In the genomic region with DNA sequence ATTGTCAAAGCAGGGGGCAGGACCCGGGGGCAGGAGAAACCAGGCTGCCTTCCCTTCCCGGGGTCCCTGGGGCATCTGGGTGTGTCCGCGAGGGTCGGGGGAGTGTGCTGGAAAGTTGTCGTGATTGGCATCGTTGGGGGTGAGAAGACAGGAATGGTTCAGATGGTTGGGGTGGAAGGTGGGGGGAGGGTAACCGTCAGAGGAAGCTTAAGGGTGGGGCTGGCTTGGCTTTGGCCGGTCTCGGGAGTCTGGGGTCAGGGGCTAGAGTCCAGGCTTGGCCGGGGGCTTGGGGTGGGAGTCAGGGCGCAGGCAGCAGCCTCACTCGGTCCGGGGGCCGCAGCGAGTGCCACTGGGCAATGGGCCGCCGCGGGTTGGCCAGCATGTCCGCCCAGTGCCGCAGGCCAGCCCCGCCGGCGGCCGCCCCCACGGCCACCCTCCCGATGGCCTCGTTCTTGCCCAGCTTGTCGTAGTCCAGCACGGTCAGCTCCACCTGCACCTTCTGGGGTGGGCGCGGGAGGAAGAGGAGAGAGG, we compare ENCODE assay signal across 8 cellular contexts. TPM values are rescaled to one million over a fixed set of nuclear protein-coding genes. Genes with fewer than 3 reads are reported as not detected.
A peak's percentile ranks its signal among the peaks of the same experiment; 100 is the strongest.
DNase-seq lines count a peak whose midpoint lies in the region; ATAC-seq, FAIRE-seq and TF ChIP-seq lines count a peak whose summit lies in the region.

No MANE protein-coding gene starts in this region.

- POLR2A ChIA-PET in MCF 10A (lab: Yijun Ruan, JAX) = interaction anchor here (0.6 kb wide), 1 partner anchor 10 kb away, joined by 3 read pairs; no protein-coding TSS in a partner anchor

- peak overlapping the region; percentile 37 for H3K27ac ChIP-seq in keratinocyte (ENCODE audit: control insufficient read depth, insufficient read depth, low read length)
- no peak overlapping the region for H3K27ac ChIP-seq in thoracic aorta

- H3K27me3 Mint-ChIP-seq in activated CD8-positive, alpha-beta memory T cell treated with anti-CD3 and anti-CD28 coated beads, Interleukin-2, amount 10 ng/mL, durations not matched to agents 7 days and 5 days = peaks cover 65% of the 10 kb centered on the region
- no peaks in the 10 kb centered on the region for H3K27me3 Mint-ChIP-seq in MCF 10A (ENCODE audit: insufficient read depth, unreplicated experiment)

- dilution Hi-C loops in keratinocyte (cut with MboI; ENCODE audit: extremely low pct_ligation_motif_present, low sequenced_read_pairs) = no loop called here

- H3K4me1 Mint-ChIP-seq in activated CD8-positive, alpha-beta memory T cell treated with anti-CD3 and anti-CD28 coated beads, Interleukin-2, amount 10 ng/mL, durations not matched to agents 7 days and 5 days = peaks cover 11% of the 10 kb centered on the region
- peaks cover 11% of the 10 kb centered on the region for H3K4me1 Mint-ChIP-seq in MCF 10A (ENCODE audit: insufficient read depth, unreplicated experiment)

- no peaks in the 10 kb centered on the region for H3K79me2 ChIP-seq in keratinocyte (ENCODE audit: control insufficient read depth, insufficient read depth, low read length)

- no TSS peak for BruUV-seq in MCF 10A (replicated peaks; lab: Mats Ljungman, UMichigan)

- H3K4me3 ChIP-seq in keratinocyte (ENCODE audit: control insufficient read depth in 2 of 3, extremely low read depth in 1 of 3, insufficient read depth in 2 of 3, low read depth in 1 of 3, low read length in 3 of 3) (peak overlapping the region; percentile 52 to 79 (median 78)), thoracic aorta (peak overlapping the region; percentile 69)

- intact Hi-C loops in MCF 10A (cut with micrococcal nuclease) = no loop called here

- CTCF ChIA-PET in activated CD8-positive, alpha-beta memory T cell treated with anti-CD3 and anti-CD28 coated beads, Interleukin-2, amount 10 ng/mL, durations not matched to agents 7 days and 5 days (lab: Charles Lee) = interaction anchor here (0.6 to 1.5 kb wide), 4 partner anchors 13 to 421 kb away, joined by 3 to 4 read pairs (median 4); no protein-coding TSS in a partner anchor
- CTCF ChIA-PET in MCF 10A (lab: Yijun Ruan, JAX) = interaction anchor here (0.6 kb wide), 1 partner anchor 79 kb away, joined by 3 read pairs; no protein-coding TSS in a partner anchor

- H3K9me1 ChIP-seq in keratinocyte (ENCODE audit: control insufficient read depth, extremely low read depth, insufficient read depth, low read length) = no peaks in the 10 kb centered on the region

- H3K9me3 Mint-ChIP-seq in activated CD8-positive, alpha-beta memory T cell treated with anti-CD3 and anti-CD28 coated beads, Interleukin-2, amount 10 ng/mL, durations not matched to agents 7 days and 5 days (ENCODE audit: low read depth) = no peaks in the 10 kb centered on the region
- H3K9me3 Mint-ChIP-seq in MCF 10A (ENCODE audit: unreplicated experiment) = no peaks in the 10 kb centered on the region

- no peak for ATAC-seq in activated CD8-positive, alpha-beta memory T cell treated with anti-CD3 and anti-CD28 coated beads, Interleukin-2, amount 10 ng/mL, durations not matched to agents 7 days and 5 days
- ATAC-seq in thoracic aorta (ENCODE audit: insufficient number of reproducible peaks, low FRiP score, low read depth) = no peak
- no peak for ATAC-seq in HG03521 (IDR thresholded peaks at IDR 0.05; ENCODE audit: unreplicated experiment)
- no peak for ATAC-seq in GM18867 (IDR thresholded peaks at IDR 0.05; ENCODE audit: unreplicated experiment)

- peak overlapping the region; percentile 55 for H3K4me3 Mint-ChIP-seq in activated CD8-positive, alpha-beta memory T cell treated with anti-CD3 and anti-CD28 coated beads, Interleukin-2, amount 10 ng/mL, durations not matched to agents 7 days and 5 days
- peak overlapping the region; percentile 74 for H3K4me3 Mint-ChIP-seq in MCF 10A (ENCODE audit: unreplicated experiment)

- peaks cover 0 to 3% of the 10 kb centered on the region in 2 experiments for H3K36me3 ChIP-seq in keratinocyte (ENCODE audit: control insufficient read depth in 2 of 2, extremely low read depth in 1 of 2, insufficient read depth in 2 of 2, low read length in 2 of 2)
- no peaks in the 10 kb centered on the region for H3K36me3 ChIP-seq in thoracic aorta

- no peaks in the 10 kb centered on the region for H4K20me1 ChIP-seq in keratinocyte (ENCODE audit: control insufficient read depth, extremely low read depth, insufficient read depth, low read length)

- H3K9me3 ChIP-seq in keratinocyte (ENCODE audit: control insufficient read depth, low read depth, low read length) = no peaks in the 10 kb centered on the region
- H3K9me3 ChIP-seq in thoracic aorta = no peaks in the 10 kb centered on the region

- H2AFZ ChIP-seq in keratinocyte (ENCODE audit: control insufficient read depth, low read length) = peak overlapping the region; percentile 60

- H3K27ac Mint-ChIP-seq in activated CD8-positive, alpha-beta memory T cell treated with anti-CD3 and anti-CD28 coated beads, Interleukin-2, amount 10 ng/mL, durations not matched to agents 7 days and 5 days = no peak overlapping the region
- H3K27ac Mint-ChIP-seq in MCF 10A (ENCODE audit: low read depth, unreplicated experiment) = peak overlapping the region; percentile 68

- peak overlapping the region; percentile 42 for H3K4me2 ChIP-seq in keratinocyte (ENCODE audit: control insufficient read depth, extremely low read depth, insufficient read depth, low read depth, low read length)

- H3K27me3 ChIP-seq in keratinocyte (ENCODE audit: control insufficient read depth, extremely low read depth, insufficient read depth, low read length) = no peaks in the 10 kb centered on the region
- H3K27me3 ChIP-seq in thoracic aorta (replicated peaks; ENCODE audit: insufficient read depth) = peaks cover 34% of the 10 kb centered on the region

- no peak for TF ChIP-seq CTCF in MCF 10A (IDR thresholded peaks at IDR 0.05; ENCODE audit: unreplicated experiment)
- TF ChIP-seq CTCF in keratinocyte (optimal IDR thresholded peaks at IDR 0.05 in 1 of 3, IDR thresholded peaks at IDR 0.05 in 1 of 3, conservative IDR thresholded peaks at IDR 0.05 in 1 of 3; ENCODE audit: extremely low read depth in 1 of 3, insufficient read depth in 2 of 3, low read length in 3 of 3) = no peak
- TF ChIP-seq CTCF in thoracic aorta (IDR thresholded peaks at IDR 0.05) = no peak

- FAIRE-seq in keratinocyte (lab: Jason Lieb, UNC) = no peak

- no peak for DNase-seq in activated CD8-positive, alpha-beta memory T cell treated with anti-CD3 and anti-CD28 coated beads, Interleukin-2, amount 10 ng/mL, durations not matched to agents 7 days and 5 days
- no peak for DNase-seq in activated CD8-positive, alpha-beta memory T cell treated with anti-CD3 and anti-CD28 coated beads, Interleukin-2, amount 50 U/mL, for 48 hours
- DNase-seq in MCF 10A (ENCODE audit: unreplicated experiment) (no peak), keratinocyte (ENCODE audit: low read depth, low spot score) (no peak), thoracic aorta (ENCODE audit: low spot score) (no peak), DMS114 treated with DMSO at 0.1 percent for 48 hours (lab: John Stamatoyannopoulos, UW; ENCODE audit: unreplicated experiment) (no peak)

- no peaks in the 10 kb centered on the region for H3K36me3 Mint-ChIP-seq in activated CD8-positive, alpha-beta memory T cell treated with anti-CD3 and anti-CD28 coated beads, Interleukin-2, amount 10 ng/mL, durations not matched to agents 7 days and 5 days
- peaks cover 7% of the 10 kb centered on the region for H3K36me3 Mint-ChIP-seq in MCF 10A (ENCODE audit: insufficient read depth, unreplicated experiment)

- peak overlapping the region; percentile 43 for H3K9ac ChIP-seq in keratinocyte (ENCODE audit: control insufficient read depth, extremely low read depth, insufficient read depth, low read length)

- H3K4me1 ChIP-seq in keratinocyte (ENCODE audit: control insufficient read depth, extremely low read depth, insufficient read depth, low read length) (no peaks in the 10 kb centered on the region), thoracic aorta (ENCODE audit: control insufficient read depth in 1 of 2, low read depth in 2 of 2) (peaks cover 0 to 9% of the 10 kb centered on the region in 2 donors)

RNA-seq across cellular contexts. Expression of gene DNAAF3, which starts 6.8 kb away (rescaled TPM):
- under 1 TPM in 1 of 2 experiments, not detected in 1; 0.35 TPM for total RNA-seq in activated CD8-positive, alpha-beta memory T cell treated with anti-CD3 and anti-CD28 coated beads, Interleukin-2, amount 10 ng/mL, durations not matched to agents 7 days and 5 days
- total RNA-seq in MCF 10A (2022) (3.9 and 4.9 TPM in 2 replicates), thoracic aorta (not detected)
- 8.5 to 14.3 TPM (median 12.9 TPM) in 3 replicates for polyA plus RNA-seq in keratinocyte
- polyA plus RNA-seq in keratinocyte (2011; ENCODE audit: low read depth) = 0.61 TPM
- 9.8 and 12.0 TPM in 2 replicates for polyA plus RNA-seq in keratinocyte (2011; cell fraction: cytosol; rRNA removed)
- polyA plus RNA-seq in keratinocyte (2011; cell fraction: nucleus; rRNA removed) = 7.5 and 9.1 TPM in 2 replicates
- polyA plus RNA-seq in keratinocyte (2012; ENCODE audit: low replicate concordance) = 3.6 and 11.3 TPM in 2 replicates
- polyA minus RNA-seq in keratinocyte = 5.5 to 13.0 TPM (median 6.0 TPM) in 3 replicates
- polyA minus RNA-seq in keratinocyte (2011; cell fraction: cytosol; rRNA and poly(A)+ RNA removed) = 7.5 TPM
- 1.1 and 2.0 TPM in 2 replicates for polyA minus RNA-seq in keratinocyte (2011; cell fraction: nucleus; rRNA and poly(A)+ RNA removed)

RNA-seq across cellular contexts. Expression of gene SYT5, which starts 6.8 kb away (rescaled TPM):
- not detected for total RNA-seq in activated CD8-positive, alpha-beta memory T cell treated with anti-CD3 and anti-CD28 coated beads, Interleukin-2, amount 10 ng/mL, durations not matched to agents 7 days and 5 days
- total RNA-seq in MCF 10A (2022) (not detected in 2 replicates), thoracic aorta (not detected)
- polyA plus RNA-seq in keratinocyte = 0.05 to 0.39 TPM (median 0.33 TPM) in 3 replicates
- polyA plus RNA-seq in keratinocyte (2011; ENCODE audit: low read depth) = 4.9 TPM
- polyA plus RNA-seq in keratinocyte (2011; cell fraction: cytosol; rRNA removed) = 0.24 and 0.27 TPM in 2 replicates
- 0.15 and 0.78 TPM in 2 replicates for polyA plus RNA-seq in keratinocyte (2011; cell fraction: nucleus; rRNA removed)
- 1.1 and 1.4 TPM in 2 replicates for polyA plus RNA-seq in keratinocyte (2012; ENCODE audit: low replicate concordance)
- not detected in 3 replicates for polyA minus RNA-seq in keratinocyte
- polyA minus RNA-seq in keratinocyte (2011; cell fraction: cytosol; rRNA and poly(A)+ RNA removed) = not detected
- 0.21 and 0.47 TPM in 2 replicates for polyA minus RNA-seq in keratinocyte (2011; cell fraction: nucleus; rRNA and poly(A)+ RNA removed)

RNA-seq across cellular contexts. Expression of gene TNNI3, which starts 15.7 kb away (rescaled TPM):
- total RNA-seq in activated CD8-positive, alpha-beta memory T cell treated with anti-CD3 and anti-CD28 coated beads, Interleukin-2, amount 10 ng/mL, durations not matched to agents 7 days and 5 days = not detected
- total RNA-seq in MCF 10A (2022) (0.89 TPM in 1 of 2 replicates, not detected in the other), thoracic aorta (not detected)
- polyA plus RNA-seq in keratinocyte = 2.2 to 4.1 TPM (median 3.3 TPM) in 3 replicates
- 2.1 TPM for polyA plus RNA-seq in keratinocyte (2011; ENCODE audit: low read depth)
- polyA plus RNA-seq in keratinocyte (2011; cell fraction: cytosol; rRNA removed) = 0.78 and 2.9 TPM in 2 replicates
- polyA plus RNA-seq in keratinocyte (2011; cell fraction: nucleus; rRNA removed) = 3.8 and 4.7 TPM in 2 replicates
- 1.7 and 3.9 TPM in 2 replicates for polyA plus RNA-seq in keratinocyte (2012; ENCODE audit: low replicate concordance)
- polyA minus RNA-seq in keratinocyte = 0.49 to 1.2 TPM in 2 of 3 replicates, not detected in the other
- polyA minus RNA-seq in keratinocyte (2011; cell fraction: cytosol; rRNA and poly(A)+ RNA removed) = not detected
- polyA minus RNA-seq in keratinocyte (2011; cell fraction: nucleus; rRNA and poly(A)+ RNA removed) = not detected in 2 replicates

RNA-seq across cellular contexts. Expression of gene TNNT1, which starts 24.2 kb away (rescaled TPM):
- total RNA-seq in activated CD8-positive, alpha-beta memory T cell treated with anti-CD3 and anti-CD28 coated beads, Interleukin-2, amount 10 ng/mL, durations not matched to agents 7 days and 5 days = 1 to 10 TPM in 1 of 2 experiments, under 1 TPM in 1; 0.41 to 1.0 TPM
- 32.3 and 46.8 TPM in 2 replicates for total RNA-seq in MCF 10A (2022)
- polyA plus RNA-seq in keratinocyte = 89.7 to 113 TPM (median 99.6 TPM) in 3 replicates
- polyA plus RNA-seq in keratinocyte (2011; ENCODE audit: low read depth) = 90.8 TPM
- polyA plus RNA-seq in keratinocyte (2011; cell fraction: cytosol; rRNA removed) = 41.8 and 116 TPM in 2 replicates
- 30.1 and 31.3 TPM in 2 replicates for polyA plus RNA-seq in keratinocyte (2011; cell fraction: nucleus; rRNA removed)
- polyA plus RNA-seq in keratinocyte (2012; ENCODE audit: low replicate concordance) = 54.4 and 187 TPM in 2 replicates
- 16.9 to 25.5 TPM (median 21.0 TPM) in 3 replicates for polyA minus RNA-seq in keratinocyte
- 68.9 TPM for polyA minus RNA-seq in keratinocyte (2011; cell fraction: cytosol; rRNA and poly(A)+ RNA removed)
- polyA minus RNA-seq in keratinocyte (2011; cell fraction: nucleus; rRNA and poly(A)+ RNA removed) = 5.9 and 6.5 TPM in 2 replicates
- not detected for total RNA-seq in thoracic aorta

RNA-seq across cellular contexts. Expression of gene PTPRH, which starts 36.0 kb away (rescaled TPM):
- total RNA-seq in activated CD8-positive, alpha-beta memory T cell treated with anti-CD3 and anti-CD28 coated beads, Interleukin-2, amount 10 ng/mL, durations not matched to agents 7 days and 5 days = not detected
- total RNA-seq in MCF 10A (2022) = 0.56 and 2.3 TPM in 2 replicates
- 0.06 to 0.17 TPM (median 0.09 TPM) in 3 replicates for polyA plus RNA-seq in keratinocyte
- polyA plus RNA-seq in keratinocyte (2011; ENCODE audit: low read depth) = 0.55 TPM
- 0.02 and 0.12 TPM in 2 replicates for polyA plus RNA-seq in keratinocyte (2011; cell fraction: cytosol; rRNA removed)
- 0.08 and 0.27 TPM in 2 replicates for polyA plus RNA-seq in keratinocyte (2011; cell fraction: nucleus; rRNA removed)
- 0.15 and 0.20 TPM in 2 replicates for polyA plus RNA-seq in keratinocyte (2012; ENCODE audit: low replicate concordance)
- polyA minus RNA-seq in keratinocyte = 0.38 to 1.1 TPM in 2 of 3 replicates, not detected in the other
- polyA minus RNA-seq in keratinocyte (2011; cell fraction: cytosol; rRNA and poly(A)+ RNA removed) = not detected
- polyA minus RNA-seq in keratinocyte (2011; cell fraction: nucleus; rRNA and poly(A)+ RNA removed) = 0.47 and 1.3 TPM in 2 replicates
- total RNA-seq in thoracic aorta = 1 to 10 TPM in 1 of 2 donors, under 1 TPM in 1; 0.14 to 1.1 TPM
